ENCODE assay signal across 8 cellular contexts in genomic region chr7:4713183-4713784, GRCh38. TPM values are rescaled to one million over a fixed set of nuclear protein-coding genes. Genes with fewer than 3 reads are reported as not detected.
DNase-seq lines count a peak whose midpoint lies in the region; ATAC-seq lines count a peak whose summit lies in the region.

No MANE protein-coding gene starts in this region.

- H3K4me3 Mint-ChIP-seq in activated T-helper 17 cell treated with anti-CD3 and anti-CD28 coated beads, Interleukin-2, amount 50 U/mL, for 72 hours: peak overlapping the region; percentile 49
- H3K4me3 Mint-ChIP-seq in stimulated activated naive B cell treated with anti-CD40 and anti-IgM and Interleukin-4, amounts not matched to agents 10 μg/mL and 1 μg/mL and 100 μg/mL, for 72 hours: peak overlapping the region; percentile 69 to 78

- no peaks in the 10 kb centered on the region for H3K27me3 Mint-ChIP-seq in activated T-helper 17 cell treated with anti-CD3 and anti-CD28 coated beads, Interleukin-2, amount 50 U/mL, for 72 hours
- H3K27me3 Mint-ChIP-seq in stimulated activated naive B cell treated with anti-CD40 and anti-IgM and Interleukin-4, amounts not matched to agents 10 μg/mL and 1 μg/mL and 100 μg/mL, for 72 hours: no peaks in the 10 kb centered on the region

- ATAC-seq in HG02885 (IDR thresholded peaks at IDR 0.05; ENCODE audit: poor library complexity, unreplicated experiment) (peak; percentile 82), HG02970 (IDR thresholded peaks at IDR 0.05; ENCODE audit: low FRiP score, unreplicated experiment) (no peak), HG02870 (IDR thresholded peaks at IDR 0.05; ENCODE audit: unreplicated experiment) (no peak)
- ATAC-seq in activated T-helper 17 cell treated with anti-CD3 and anti-CD28 coated beads, Interleukin-2, amount 50 U/mL, for 72 hours (replicated peaks): peak; percentile 68
- ATAC-seq in stimulated activated naive B cell treated with anti-CD40 and anti-IgM and Interleukin-4, amounts not matched to agents 10 μg/mL and 1 μg/mL and 100 μg/mL, for 72 hours (replicated peaks): peak; percentile 65 to 66

- DNase-seq in NCI-H2227 (lab: John Stamatoyannopoulos, UW; ENCODE audit: unreplicated experiment): peak; percentile 5
- DNase-seq in NCI-H2227 treated with DMSO at 0.1 percent for 48 hours (lab: John Stamatoyannopoulos, UW): no peak
- peak; percentile 51 for DNase-seq in stimulated activated naive B cell treated with anti-CD40 and anti-IgM and Interleukin-4, amounts not matched to agents 10 μg/mL and 1 μg/mL and 100 μg/mL, for 72 hours
- no peak for DNase-seq in NCI-H1092 (lab: John Stamatoyannopoulos, UW)

- peaks cover 40% of the 10 kb centered on the region for H3K4me1 Mint-ChIP-seq in activated T-helper 17 cell treated with anti-CD3 and anti-CD28 coated beads, Interleukin-2, amount 50 U/mL, for 72 hours
- peaks cover 51 to 80% of the 10 kb centered on the region in 2 donors for H3K4me1 Mint-ChIP-seq in stimulated activated naive B cell treated with anti-CD40 and anti-IgM and Interleukin-4, amounts not matched to agents 10 μg/mL and 1 μg/mL and 100 μg/mL, for 72 hours

- H3K27ac Mint-ChIP-seq in activated T-helper 17 cell treated with anti-CD3 and anti-CD28 coated beads, Interleukin-2, amount 50 U/mL, for 72 hours: no peak overlapping the region
- peak overlapping the region; percentile 94 for H3K27ac Mint-ChIP-seq in stimulated activated naive B cell treated with anti-CD40 and anti-IgM and Interleukin-4, amounts not matched to agents 10 μg/mL and 1 μg/mL and 100 μg/mL, for 72 hours

- peaks cover 41% of the 10 kb centered on the region for H3K36me3 Mint-ChIP-seq in activated T-helper 17 cell treated with anti-CD3 and anti-CD28 coated beads, Interleukin-2, amount 50 U/mL, for 72 hours (ENCODE audit: low read depth)
- peaks cover 40 to 57% of the 10 kb centered on the region in 2 donors for H3K36me3 Mint-ChIP-seq in stimulated activated naive B cell treated with anti-CD40 and anti-IgM and Interleukin-4, amounts not matched to agents 10 μg/mL and 1 μg/mL and 100 μg/mL, for 72 hours

- H3K9me3 Mint-ChIP-seq in activated T-helper 17 cell treated with anti-CD3 and anti-CD28 coated beads, Interleukin-2, amount 50 U/mL, for 72 hours: no peaks in the 10 kb centered on the region
- H3K9me3 Mint-ChIP-seq in stimulated activated naive B cell treated with anti-CD40 and anti-IgM and Interleukin-4, amounts not matched to agents 10 μg/mL and 1 μg/mL and 100 μg/mL, for 72 hours: peaks cover 3 to 7% of the 10 kb centered on the region in 2 donors

RNA-seq across cellular contexts. Expression of gene FOXK1, which starts 31.2 kb away (rescaled TPM):
- total RNA-seq in activated T-helper 17 cell treated with anti-CD3 and anti-CD28 coated beads, Interleukin-2, amount 50 U/mL, for 72 hours: 10 to 100 TPM; 32.3 to 32.5 TPM

Comparison
In these comparisons a context has a peak if more than half of its experiments do, and no peak if none do; other contexts are left out.
1. DNase-seq: peak in NCI-H2227 (single experiment) and stimulated activated naive B cell treated with anti-CD40 and anti-IgM and Interleukin-4, amounts not matched to agents 10 μg/mL and 1 μg/mL and 100 μg/mL, for 72 hours (single experiment); none in NCI-H2227 treated with DMSO at 0.1 percent for 48 hours (single experiment) and NCI-H1092 (single experiment).
2. ATAC-seq: peak in HG02885 (single experiment), activated T-helper 17 cell treated with anti-CD3 and anti-CD28 coated beads, Interleukin-2, amount 50 U/mL, for 72 hours (single experiment) and stimulated activated naive B cell treated with anti-CD40 and anti-IgM and Interleukin-4, amounts not matched to agents 10 μg/mL and 1 μg/mL and 100 μg/mL, for 72 hours (2 of 2); none in HG02970 (single experiment) and HG02870 (single experiment).